Comparison of ENCODE assay signal across 11 cellular contexts in the genomic region with DNA sequence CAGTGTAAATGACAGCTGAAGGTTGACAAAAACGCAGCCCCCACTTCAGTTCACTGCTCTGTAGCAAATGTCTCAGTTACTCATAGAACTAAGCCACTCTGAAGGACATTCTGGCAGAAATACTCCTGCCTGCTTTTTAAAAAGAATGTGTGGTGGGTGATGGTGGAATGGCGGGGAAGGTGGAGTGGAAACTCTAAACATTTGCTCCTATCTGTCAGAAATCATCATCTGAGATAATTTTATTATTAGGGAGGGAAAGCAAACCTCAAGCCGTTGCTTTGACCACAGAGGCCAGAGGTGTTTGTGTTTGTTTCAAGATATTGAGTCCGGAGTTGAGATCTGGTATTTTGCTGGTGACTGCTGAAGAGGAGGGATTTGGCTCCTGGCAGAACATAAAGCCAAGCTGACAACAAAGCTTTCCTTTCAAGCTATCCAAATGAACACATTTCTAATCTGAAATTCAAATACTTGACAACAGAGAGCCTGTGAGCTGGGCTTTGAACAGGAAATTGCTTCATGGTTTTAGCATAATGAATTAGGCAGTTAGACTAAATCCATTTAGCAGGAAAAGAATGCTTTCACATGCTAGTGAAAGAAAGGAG.
DNase-seq lines count a peak whose midpoint lies in the region; ATAC-seq and TF ChIP-seq lines count a peak whose summit lies in the region.
"Had no signal": no experiment of that assay in that cellular context is flagged by ENCODE, and none has a peak within 500 bp of the region (broad histone marks: within the 10 kb centered on the region; RNA-seq: fewer than 3 reads in every experiment).

No MANE protein-coding gene starts in this region.

- intact Hi-C loops in head of caudate nucleus (cut with DNase I) = loop anchor here (5.0 to 10.0 kb wide), 2 partner anchors 70 to 117 kb away; no protein-coding TSS in a partner anchor

- peaks cover 22% of the 10 kb centered on the region for H3K4me1 Mint-ChIP-seq in osteocyte (ENCODE audit: unreplicated experiment)

- peak overlapping the region; percentile 29 for H3K27ac Mint-ChIP-seq in osteocyte (ENCODE audit: unreplicated experiment)

- H3K9me3 Mint-ChIP-seq in osteocyte (ENCODE audit: unreplicated experiment) = no peaks in the 10 kb centered on the region

- ATAC-seq in GM21576 (IDR thresholded peaks at IDR 0.05; ENCODE audit: unreplicated experiment) = no peak

- TF ChIP-seq CTCF in osteocyte (IDR thresholded peaks at IDR 0.05) = no peak

- DNase-seq in H4 (ENCODE audit: low spot score) (peak; percentile 30), RPMI7951 (ENCODE audit: low read depth) (peak; percentile 54), head of caudate nucleus (peak in 35 of 42 donors; percentile 9 to 87 (median 58)), osteocyte (ENCODE audit: extremely low spot score, unreplicated experiment) (no peak), AG20443 (ENCODE audit: low spot score) (no peak)
- no peak for DNase-seq in activated CD8-positive, alpha-beta memory T cell treated with anti-CD3 and anti-CD28 coated beads, Interleukin-2, amount 50 U/mL, for 48 hours
- no peak for DNase-seq in activated T-cell treated with anti-CD3 and anti-CD28 coated beads, Interleukin-2, amount 50 U/mL, for 1 hour
- DNase-seq: activated CD8-positive, alpha-beta memory T cell treated with anti-CD3 and anti-CD28 coated beads, Interleukin-2, amount 50 U/mL, for 4 hours; NCI-H1417 treated with DMSO at 0.1 percent for 48 hours; stimulated activated CD4-positive, alpha-beta T cell treated with anti-CD3 and anti-CD28 coated beads, Interleukin-12 subunit alpha, Interleukin-12 subunit beta, amount 100 ng/mL, for 4 hours had no signal

- H3K4me3 Mint-ChIP-seq in osteocyte (ENCODE audit: unreplicated experiment) = no peak overlapping the region

- H3K27me3 Mint-ChIP-seq in osteocyte (ENCODE audit: unreplicated experiment) = no peaks in the 10 kb centered on the region

- H3K36me3 Mint-ChIP-seq in osteocyte (ENCODE audit: unreplicated experiment) = no peaks in the 10 kb centered on the region

Comparison
In these comparisons a context has a peak if more than half of its experiments do, and no peak if none do; other contexts are left out.
1. DNase-seq: peak in H4 (single experiment), RPMI7951 (single experiment) and head of caudate nucleus (35 of 42); none in osteocyte (single experiment), activated CD8-positive, alpha-beta memory T cell treated with anti-CD3 and anti-CD28 coated beads, Interleukin-2, amount 50 U/mL, for 48 hours (single experiment), activated T-cell treated with anti-CD3 and anti-CD28 coated beads, Interleukin-2, amount 50 U/mL, for 1 hour (single experiment) and AG20443 (single experiment).